27 cellular contexts compared by ENCODE assay signal in the genomic region with DNA sequence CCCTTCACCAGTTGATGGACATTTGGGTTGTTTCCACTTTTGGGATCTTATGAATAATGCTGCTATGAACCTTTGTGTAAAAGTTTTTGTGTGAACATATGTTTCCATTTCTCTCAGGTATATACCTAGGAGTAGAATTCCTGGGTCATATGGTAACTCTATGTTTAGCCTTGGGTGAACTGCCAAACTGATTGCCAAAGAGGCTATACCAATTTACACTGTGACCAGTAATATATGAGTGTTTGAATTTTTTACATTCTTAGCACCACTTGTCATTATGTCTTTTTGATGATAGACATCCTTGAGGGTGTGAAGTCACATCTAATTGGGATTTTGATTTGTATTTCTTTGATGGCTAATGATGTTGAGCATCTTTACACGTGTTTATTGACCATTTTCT.
"Had no signal": no experiment of that assay in that cellular context is flagged by ENCODE, and none has a peak within 500 bp of the region (broad histone marks: within the 10 kb centered on the region; RNA-seq: fewer than 3 reads in every experiment).

No MANE protein-coding gene starts in this region.

- H3K4me3 Mint-ChIP-seq: naive thymus-derived CD8-positive, alpha-beta T cell; nephron progenitor cell; neural progenitor cell; stimulated activated memory B cell treated with anti-CD40 and anti-IgM and Interleukin-4, amounts not matched to agents 10 μg/mL and 1 μg/mL and 100 μg/mL, for 72 hours; stimulated activated naive CD8-positive, alpha-beta T cell treated with anti-CD3 and anti-CD28 coated beads, Interleukin-15, amount 100 ng/mL, for 72 hours; type B pancreatic cell had no signal

- ATAC-seq: left colon; left lung; lower lobe of right lung; naive thymus-derived CD8-positive, alpha-beta T cell; stimulated activated memory B cell treated with anti-CD40 and anti-IgM and Interleukin-4, amounts not matched to agents 10 μg/mL and 1 μg/mL and 100 μg/mL, for 72 hours; stimulated activated naive CD8-positive, alpha-beta T cell treated with anti-CD3 and anti-CD28 coated beads, Interleukin-15, amount 100 ng/mL, for 72 hours had no signal

- H3K9me3 ChIP-seq: left lung, lower lobe of right lung, neutrophil, right atrium auricular region, sigmoid colon, uterus had no signal

- H2AFZ ChIP-seq: neural progenitor cell, parathyroid adenoma had no signal

- H3K27ac ChIP-seq: left lung, lower lobe of right lung, neural progenitor cell, neutrophil, parathyroid adenoma, right atrium auricular region, sigmoid colon, tibial nerve, uterus had no signal

- H3K27me3 ChIP-seq: left lung, neural progenitor cell, neutrophil, right atrium auricular region, sigmoid colon, tibial nerve, uterus had no signal

- H3K9me3 Mint-ChIP-seq: neural progenitor cell; stimulated activated memory B cell treated with anti-CD40 and anti-IgM and Interleukin-4, amounts not matched to agents 10 μg/mL and 1 μg/mL and 100 μg/mL, for 72 hours had no signal

- H3K9ac ChIP-seq: neural progenitor cell, parathyroid adenoma had no signal

- H3K4me3 ChIP-seq: left lung, lower lobe of right lung, neural progenitor cell, right atrium auricular region, sigmoid colon, smooth muscle cell, tibial nerve, uterus had no signal

- H3K79me2 ChIP-seq: parathyroid adenoma had no signal

- H3K36me3 Mint-ChIP-seq: naive thymus-derived CD8-positive, alpha-beta T cell; neural progenitor cell; stimulated activated memory B cell treated with anti-CD40 and anti-IgM and Interleukin-4, amounts not matched to agents 10 μg/mL and 1 μg/mL and 100 μg/mL, for 72 hours; type B pancreatic cell had no signal

- H3K36me3 ChIP-seq: left lung, lower lobe of right lung, neural progenitor cell, neutrophil, right atrium auricular region, sigmoid colon, tibial nerve, uterus had no signal

- H3K4me1 ChIP-seq: left lung, lower lobe of right lung, neural progenitor cell, parathyroid adenoma, right atrium auricular region, uterus had no signal

- H3K4me1 Mint-ChIP-seq: naive thymus-derived CD8-positive, alpha-beta T cell; stimulated activated memory B cell treated with anti-CD40 and anti-IgM and Interleukin-4, amounts not matched to agents 10 μg/mL and 1 μg/mL and 100 μg/mL, for 72 hours had no signal

- DNase-seq: hypothalamus; islet precursor cell; left colon; left lung; lower lobe of right lung; mammary epithelial cell; mesenchymal stem cell; naive thymus-derived CD8-positive, alpha-beta T cell; nephron progenitor cell; occipital lobe; sigmoid colon; stimulated activated CD4-positive, alpha-beta T cell treated with anti-CD3 and anti-CD28 coated beads, Interleukin-1b, Interleukin-23, amount 100 ng/mL, for 48 hours; stimulated activated CD4-positive, alpha-beta T cell treated with anti-CD3 and anti-CD28 coated beads, Interleukin-2, amount 100 ng/mL, for 48 hours; stimulated activated CD4-positive, alpha-beta T cell treated with anti-CD3 and anti-CD28 coated beads, Interleukin-4, amount 100 ng/mL, for 4 hours; stimulated activated CD8-positive, alpha-beta memory T cell treated with anti-CD3 and anti-CD28 coated beads, Interleukin-4, amount 100 ng/mL, for 48 hours; stimulated activated naive CD4-positive, alpha-beta T cell treated with Interleukin-2 at 50 U/mL for 16 hours; stimulated activated naive CD8-positive, alpha-beta T cell treated with anti-CD3 and anti-CD28 coated beads, Interleukin-15, amount 100 ng/mL, for 72 hours; substantia nigra; uterus had no signal

- H3K4me2 ChIP-seq: neural progenitor cell, smooth muscle cell had no signal

- H3K27ac Mint-ChIP-seq: naive thymus-derived CD8-positive, alpha-beta T cell; nephron progenitor cell; neural progenitor cell; stimulated activated memory B cell treated with anti-CD40 and anti-IgM and Interleukin-4, amounts not matched to agents 10 μg/mL and 1 μg/mL and 100 μg/mL, for 72 hours; stimulated activated naive CD8-positive, alpha-beta T cell treated with anti-CD3 and anti-CD28 coated beads, Interleukin-15, amount 100 ng/mL, for 72 hours; type B pancreatic cell had no signal
